1 cellular context compared by ENCODE assay signal in the genomic region with DNA sequence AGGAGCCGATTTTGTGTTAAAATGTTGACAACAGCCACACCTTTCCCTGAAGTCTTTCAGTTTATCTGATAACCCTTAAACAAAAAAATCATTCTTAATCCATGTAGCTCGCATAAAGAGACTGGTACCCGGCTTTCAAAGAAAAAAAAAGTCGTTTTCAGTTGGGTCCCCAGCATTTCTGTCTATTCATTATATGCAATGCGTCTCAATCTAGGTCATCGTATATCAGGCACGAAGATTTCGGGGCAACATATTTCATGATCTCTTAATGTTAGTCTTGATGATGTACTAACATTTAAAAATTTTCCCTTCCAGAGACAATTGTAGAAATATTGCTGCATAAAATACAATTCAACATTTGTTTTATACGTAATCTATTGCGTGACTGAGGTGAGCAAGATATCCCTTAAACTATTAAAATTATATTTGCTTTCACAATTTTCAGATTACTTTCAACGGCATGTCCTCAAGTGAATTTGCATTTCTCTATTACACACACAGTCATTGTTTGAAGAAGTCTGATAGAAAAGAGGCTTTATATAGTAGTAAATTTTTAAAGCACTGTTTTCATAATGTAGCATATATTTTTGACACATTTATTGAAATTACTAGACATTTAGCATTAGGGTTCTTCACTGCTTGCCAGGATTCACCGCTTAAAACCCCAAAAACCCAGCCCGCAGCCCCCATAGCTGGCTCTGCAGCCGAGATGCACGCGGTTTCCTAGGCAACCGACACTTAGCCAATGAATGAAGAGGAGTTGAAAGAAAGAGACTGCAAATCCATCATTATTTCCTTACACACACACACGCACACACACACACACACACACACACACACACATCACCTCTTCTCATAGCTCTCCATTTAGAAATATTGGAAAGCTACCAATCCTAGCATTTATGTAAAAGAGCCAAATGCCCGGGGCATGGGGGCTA.
TF ChIP-seq lines count a peak whose summit lies in the region.

No MANE protein-coding gene starts in this region.

TF ChIP-seq in IMR-90, 13 proteins besides CTCF, POLR2A, EP300 and RAD21 (continued from another document):
- TF ChIP-seq CEBPB (IDR thresholded peaks at IDR 0.05; ENCODE audit: low read depth, low read length), result no peak
- no peak for TF ChIP-seq MAZ (IDR thresholded peaks at IDR 0.05; ENCODE audit: borderline replicate concordance, low read depth, low read length)
- TF ChIP-seq CHD1 (IDR thresholded peaks at IDR 0.05; ENCODE audit: low read depth, low read length), result no peak
- TF ChIP-seq NFE2L2 (IDR thresholded peaks at IDR 0.05; ENCODE audit: low read depth, low read length), result no peak
TF ChIP-seq in IMR-90: peak in this region for 0.
